ENCODE assay signal across 1 cellular context in the genomic region with DNA sequence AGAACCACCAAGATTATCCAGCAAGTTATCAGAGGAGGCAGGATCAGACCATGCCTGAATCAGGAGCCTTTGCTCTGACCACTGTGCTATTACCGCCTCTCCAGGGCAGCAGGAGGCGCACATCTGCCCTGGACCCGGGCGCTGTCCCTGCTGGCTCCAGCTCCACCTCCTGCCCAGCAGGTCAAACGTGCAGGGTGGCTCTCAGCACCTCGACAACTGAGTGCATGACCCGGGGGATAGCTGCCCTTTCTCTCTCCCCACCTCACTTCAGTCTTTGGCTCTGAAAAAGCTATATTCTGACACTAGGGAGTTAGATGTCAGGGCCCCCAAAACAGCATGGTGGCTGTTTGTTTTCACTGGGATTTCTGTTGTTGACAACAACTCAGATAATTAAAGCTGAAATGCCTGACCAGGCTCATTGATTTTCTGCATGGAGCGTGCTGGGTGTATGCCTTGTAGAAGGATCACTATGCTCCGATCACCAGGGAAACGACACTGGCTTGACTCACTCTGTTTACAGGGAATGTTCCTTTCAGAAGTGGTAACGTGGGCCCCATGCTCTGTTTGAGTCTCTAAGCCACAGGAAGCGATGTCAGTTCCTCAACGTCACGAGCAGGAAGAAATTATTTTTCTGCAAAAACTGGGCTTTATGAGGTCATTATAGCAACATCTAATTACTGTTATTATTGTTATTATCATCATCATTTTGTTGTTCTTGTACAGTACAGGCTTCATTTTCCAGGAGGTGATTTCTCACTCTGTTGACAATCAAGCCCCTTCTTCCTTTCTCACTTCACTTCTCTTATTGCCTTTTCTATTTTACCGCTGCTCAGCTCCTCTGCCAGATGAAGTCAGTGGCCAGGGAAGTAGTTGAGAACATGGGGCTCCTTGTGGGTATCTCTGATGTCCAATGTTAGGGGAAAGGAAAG.
A peak's percentile ranks its signal among the peaks of the same experiment; 100 is the strongest.
TF ChIP-seq lines count a peak whose summit lies in the region.

No MANE protein-coding gene starts in this region.

TF ChIP-seq in HepG2, 621 proteins besides CTCF, POLR2A, EP300 and RAD21 (continued from another document and continues in another):
- TF ChIP-seq, protein P1, sequence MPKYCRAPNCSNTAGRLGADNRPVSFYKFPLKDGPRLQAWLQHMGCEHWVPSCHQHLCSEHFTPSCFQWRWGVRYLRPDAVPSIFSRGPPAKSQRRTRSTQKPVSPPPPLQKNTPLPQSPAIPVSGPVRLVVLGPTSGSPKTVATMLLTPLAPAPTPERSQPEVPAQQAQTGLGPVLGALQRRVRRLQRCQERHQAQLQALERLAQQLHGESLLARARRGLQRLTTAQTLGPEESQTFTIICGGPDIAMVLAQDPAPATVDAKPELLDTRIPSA (CRISPR knock-in tag; IDR thresholded peaks at IDR 0.05; ENCODE audit: borderline replicate concordance), result no peak
- TF ChIP-seq, protein P2, sequence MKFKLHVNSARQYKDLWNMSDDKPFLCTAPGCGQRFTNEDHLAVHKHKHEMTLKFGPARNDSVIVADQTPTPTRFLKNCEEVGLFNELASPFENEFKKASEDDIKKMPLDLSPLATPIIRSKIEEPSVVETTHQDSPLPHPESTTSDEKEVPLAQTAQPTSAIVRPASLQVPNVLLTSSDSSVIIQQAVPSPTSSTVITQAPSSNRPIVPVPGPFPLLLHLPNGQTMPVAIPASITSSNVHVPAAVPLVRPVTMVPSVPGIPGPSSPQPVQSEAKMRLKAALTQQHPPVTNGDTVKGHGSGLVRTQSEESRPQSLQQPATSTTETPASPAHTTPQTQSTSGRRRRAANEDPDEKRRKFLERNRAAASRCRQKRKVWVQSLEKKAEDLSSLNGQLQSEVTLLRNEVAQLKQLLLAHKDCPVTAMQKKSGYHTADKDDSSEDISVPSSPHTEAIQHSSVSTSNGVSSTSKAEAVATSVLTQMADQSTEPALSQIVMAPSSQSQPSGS (CRISPR knock-in tag; IDR thresholded peaks at IDR 0.05), result peak; percentile 38; the same call in 1 of the 2 replicates
- TF ChIP-seq ZNF501 (CRISPR knock-in tag; IDR thresholded peaks at IDR 0.05) (peak; percentile 96), ATF1 (CRISPR knock-in tag; IDR thresholded peaks at IDR 0.05) (no peak; the same call in 1 of the 2 replicates), ZNF510 (CRISPR knock-in tag; IDR thresholded peaks at IDR 0.05; ENCODE audit: low read depth) (no peak), ZBTB7A (CRISPR knock-in tag; IDR thresholded peaks at IDR 0.05) (no peak), ELF1 (CRISPR knock-in tag; IDR thresholded peaks at IDR 0.05) (peak; percentile 31; the same call in 1 of the 2 replicates), FOXK2 (IDR thresholded peaks at IDR 0.05) (no peak; the same call in 1 of the 2 replicates), BHLHE40 (IDR thresholded peaks at IDR 0.05; ENCODE audit: low read length) (peak; percentile 88), ZSCAN22 (CRISPR knock-in tag; IDR thresholded peaks at IDR 0.05) (no peak), HOXA5 (CRISPR knock-in tag; IDR thresholded peaks at IDR 0.05) (no peak), ZNF33B (CRISPR knock-in tag; IDR thresholded peaks at IDR 0.05) (peak; percentile 62; the same call in 1 of the 2 replicates), FOXA1 (IDR thresholded peaks at IDR 0.05) (no peak), FOXA1 (CRISPR knock-in tag; IDR thresholded peaks at IDR 0.05) (peak; percentile 35; the same call in 1 of the 2 replicates), TAF1 (CRISPR knock-in tag; IDR thresholded peaks at IDR 0.05) (no peak), SRSF4 (IDR thresholded peaks at IDR 0.05; ENCODE audit: low read depth, low read length, poor library complexity, severe bottlenecking) (no peak), PRMT3 (CRISPR knock-in tag; IDR thresholded peaks at IDR 0.05; ENCODE audit: borderline replicate concordance, low read depth) (no peak), TSC22D2 (CRISPR knock-in tag; IDR thresholded peaks at IDR 0.05; ENCODE audit: borderline replicate concordance) (no peak), MAF1 (CRISPR knock-in tag; IDR thresholded peaks at IDR 0.05; ENCODE audit: borderline replicate concordance) (no peak), ZNF614 (CRISPR knock-in tag; IDR thresholded peaks at IDR 0.05; ENCODE audit: borderline replicate concordance) (peak; percentile 39; the same call in 1 of the 2 replicates), KDM4B (CRISPR knock-in tag; IDR thresholded peaks at IDR 0.05) (no peak), LCORL (IDR thresholded peaks at IDR 0.05) (no peak), LCORL (CRISPR knock-in tag; IDR thresholded peaks at IDR 0.05) (peak; percentile 63; the same call in 1 of the 2 replicates)
- TF ChIP-seq, protein P3, sequence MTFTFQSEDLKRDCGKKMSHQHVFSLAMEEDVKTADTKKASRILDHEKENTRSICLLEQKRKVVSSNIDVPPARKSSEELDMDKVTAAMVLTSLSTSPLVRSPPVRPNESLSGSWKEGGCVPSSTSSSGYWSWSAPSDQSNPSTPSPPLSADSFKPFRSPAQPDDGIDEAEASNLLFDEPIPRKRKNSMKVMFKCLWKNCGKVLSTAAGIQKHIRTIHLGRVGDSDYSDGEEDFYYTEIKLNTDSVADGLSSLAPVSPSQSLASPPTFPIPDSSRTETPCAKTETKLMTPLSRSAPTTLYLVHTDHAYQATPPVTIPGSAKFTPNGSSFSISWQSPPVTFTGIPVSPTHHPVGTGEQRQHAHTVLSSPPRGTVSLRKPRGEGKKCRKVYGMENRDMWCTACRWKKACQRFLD (CRISPR knock-in tag; IDR thresholded peaks at IDR 0.05; ENCODE audit: borderline replicate concordance), result no peak
- TF ChIP-seq, protein P4, sequence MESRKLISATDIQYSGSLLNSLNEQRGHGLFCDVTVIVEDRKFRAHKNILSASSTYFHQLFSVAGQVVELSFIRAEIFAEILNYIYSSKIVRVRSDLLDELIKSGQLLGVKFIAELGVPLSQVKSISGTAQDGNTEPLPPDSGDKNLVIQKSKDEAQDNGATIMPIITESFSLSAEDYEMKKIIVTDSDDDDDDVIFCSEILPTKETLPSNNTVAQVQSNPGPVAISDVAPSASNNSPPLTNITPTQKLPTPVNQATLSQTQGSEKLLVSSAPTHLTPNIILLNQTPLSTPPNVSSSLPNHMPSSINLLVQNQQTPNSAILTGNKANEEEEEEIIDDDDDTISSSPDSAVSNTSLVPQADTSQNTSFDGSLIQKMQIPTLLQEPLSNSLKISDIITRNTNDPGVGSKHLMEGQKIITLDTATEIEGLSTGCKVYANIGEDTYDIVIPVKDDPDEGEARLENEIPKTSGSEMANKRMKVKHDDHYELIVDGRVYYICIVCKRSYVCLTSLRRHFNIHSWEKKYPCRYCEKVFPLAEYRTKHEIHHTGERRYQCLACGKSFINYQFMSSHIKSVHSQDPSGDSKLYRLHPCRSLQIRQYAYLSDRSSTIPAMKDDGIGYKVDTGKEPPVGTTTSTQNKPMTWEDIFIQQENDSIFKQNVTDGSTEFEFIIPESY (CRISPR knock-in tag; IDR thresholded peaks at IDR 0.05), result 0 out of 2 replicates have a peak, but pooled peaks have one; percentile 10
- TF ChIP-seq, protein P5, sequence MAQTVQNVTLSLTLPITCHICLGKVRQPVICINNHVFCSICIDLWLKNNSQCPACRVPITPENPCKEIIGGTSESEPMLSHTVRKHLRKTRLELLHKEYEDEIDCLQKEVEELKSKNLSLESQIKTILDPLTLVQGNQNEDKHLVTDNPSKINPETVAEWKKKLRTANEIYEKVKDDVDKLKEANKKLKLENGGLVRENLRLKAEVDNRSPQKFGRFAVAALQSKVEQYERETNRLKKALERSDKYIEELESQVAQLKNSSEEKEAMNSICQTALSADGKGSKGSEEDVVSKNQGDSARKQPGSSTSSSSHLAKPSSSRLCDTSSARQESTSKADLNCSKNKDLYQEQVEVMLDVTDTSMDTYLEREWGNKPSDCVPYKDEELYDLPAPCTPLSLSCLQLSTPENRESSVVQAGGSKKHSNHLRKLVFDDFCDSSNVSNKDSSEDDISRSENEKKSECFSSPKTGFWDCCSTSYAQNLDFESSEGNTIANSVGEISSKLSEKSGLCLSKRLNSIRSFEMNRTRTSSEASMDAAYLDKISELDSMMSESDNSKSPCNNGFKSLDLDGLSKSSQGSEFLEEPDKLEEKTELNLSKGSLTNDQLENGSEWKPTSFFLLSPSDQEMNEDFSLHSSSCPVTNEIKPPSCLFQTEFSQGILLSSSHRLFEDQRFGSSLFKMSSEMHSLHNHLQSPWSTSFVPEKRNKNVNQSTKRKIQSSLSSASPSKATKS (CRISPR knock-in tag; IDR thresholded peaks at IDR 0.05), result no peak
- TF ChIP-seq, protein P6, sequence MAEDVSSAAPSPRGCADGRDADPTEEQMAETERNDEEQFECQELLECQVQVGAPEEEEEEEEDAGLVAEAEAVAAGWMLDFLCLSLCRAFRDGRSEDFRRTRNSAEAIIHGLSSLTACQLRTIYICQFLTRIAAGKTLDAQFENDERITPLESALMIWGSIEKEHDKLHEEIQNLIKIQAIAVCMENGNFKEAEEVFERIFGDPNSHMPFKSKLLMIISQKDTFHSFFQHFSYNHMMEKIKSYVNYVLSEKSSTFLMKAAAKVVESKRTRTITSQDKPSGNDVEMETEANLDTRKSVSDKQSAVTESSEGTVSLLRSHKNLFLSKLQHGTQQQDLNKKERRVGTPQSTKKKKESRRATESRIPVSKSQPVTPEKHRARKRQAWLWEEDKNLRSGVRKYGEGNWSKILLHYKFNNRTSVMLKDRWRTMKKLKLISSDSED (CRISPR knock-in tag; IDR thresholded peaks at IDR 0.05), result no peak
- TF ChIP-seq, protein P7, sequence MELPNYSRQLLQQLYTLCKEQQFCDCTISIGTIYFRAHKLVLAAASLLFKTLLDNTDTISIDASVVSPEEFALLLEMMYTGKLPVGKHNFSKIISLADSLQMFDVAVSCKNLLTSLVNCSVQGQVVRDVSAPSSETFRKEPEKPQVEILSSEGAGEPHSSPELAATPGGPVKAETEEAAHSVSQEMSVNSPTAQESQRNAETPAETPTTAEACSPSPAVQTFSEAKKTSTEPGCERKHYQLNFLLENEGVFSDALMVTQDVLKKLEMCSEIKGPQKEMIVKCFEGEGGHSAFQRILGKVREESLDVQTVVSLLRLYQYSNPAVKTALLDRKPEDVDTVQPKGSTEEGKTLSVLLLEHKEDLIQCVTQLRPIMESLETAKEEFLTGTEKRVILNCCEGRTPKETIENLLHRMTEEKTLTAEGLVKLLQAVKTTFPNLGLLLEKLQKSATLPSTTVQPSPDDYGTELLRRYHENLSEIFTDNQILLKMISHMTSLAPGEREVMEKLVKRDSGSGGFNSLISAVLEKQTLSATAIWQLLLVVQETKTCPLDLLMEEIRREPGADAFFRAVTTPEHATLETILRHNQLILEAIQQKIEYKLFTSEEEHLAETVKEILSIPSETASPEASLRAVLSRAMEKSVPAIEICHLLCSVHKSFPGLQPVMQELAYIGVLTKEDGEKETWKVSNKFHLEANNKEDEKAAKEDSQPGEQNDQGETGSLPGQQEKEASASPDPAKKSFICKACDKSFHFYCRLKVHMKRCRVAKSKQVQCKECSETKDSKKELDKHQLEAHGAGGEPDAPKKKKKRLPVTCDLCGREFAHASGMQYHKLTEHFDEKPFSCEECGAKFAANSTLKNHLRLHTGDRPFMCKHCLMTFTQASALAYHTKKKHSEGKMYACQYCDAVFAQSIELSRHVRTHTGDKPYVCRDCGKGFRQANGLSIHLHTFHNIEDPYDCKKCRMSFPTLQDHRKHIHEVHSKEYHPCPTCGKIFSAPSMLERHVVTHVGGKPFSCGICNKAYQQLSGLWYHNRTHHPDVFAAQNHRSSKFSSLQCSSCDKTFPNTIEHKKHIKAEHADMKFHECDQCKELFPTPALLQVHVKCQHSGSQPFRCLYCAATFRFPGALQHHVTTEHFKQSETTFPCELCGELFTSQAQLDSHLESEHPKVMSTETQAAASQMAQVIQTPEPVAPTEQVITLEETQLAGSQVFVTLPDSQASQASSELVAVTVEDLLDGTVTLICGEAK (IDR thresholded peaks at IDR 0.05), result no peak
- TF ChIP-seq, protein P7 (CRISPR knock-in tag; IDR thresholded peaks at IDR 0.05), result peak; percentile 61; the same call in 1 of the 2 replicates
- TF ChIP-seq, protein P8, sequence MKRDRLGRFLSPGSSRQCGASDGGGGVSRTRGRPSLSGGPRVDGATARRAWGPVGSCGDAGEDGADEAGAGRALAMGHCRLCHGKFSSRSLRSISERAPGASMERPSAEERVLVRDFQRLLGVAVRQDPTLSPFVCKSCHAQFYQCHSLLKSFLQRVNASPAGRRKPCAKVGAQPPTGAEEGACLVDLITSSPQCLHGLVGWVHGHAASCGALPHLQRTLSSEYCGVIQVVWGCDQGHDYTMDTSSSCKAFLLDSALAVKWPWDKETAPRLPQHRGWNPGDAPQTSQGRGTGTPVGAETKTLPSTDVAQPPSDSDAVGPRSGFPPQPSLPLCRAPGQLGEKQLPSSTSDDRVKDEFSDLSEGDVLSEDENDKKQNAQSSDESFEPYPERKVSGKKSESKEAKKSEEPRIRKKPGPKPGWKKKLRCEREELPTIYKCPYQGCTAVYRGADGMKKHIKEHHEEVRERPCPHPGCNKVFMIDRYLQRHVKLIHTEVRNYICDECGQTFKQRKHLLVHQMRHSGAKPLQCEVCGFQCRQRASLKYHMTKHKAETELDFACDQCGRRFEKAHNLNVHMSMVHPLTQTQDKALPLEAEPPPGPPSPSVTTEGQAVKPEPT (CRISPR knock-in tag; IDR thresholded peaks at IDR 0.05; ENCODE audit: low read depth), result no peak
